8 cellular contexts compared by ENCODE assay signal in the genomic region with DNA sequence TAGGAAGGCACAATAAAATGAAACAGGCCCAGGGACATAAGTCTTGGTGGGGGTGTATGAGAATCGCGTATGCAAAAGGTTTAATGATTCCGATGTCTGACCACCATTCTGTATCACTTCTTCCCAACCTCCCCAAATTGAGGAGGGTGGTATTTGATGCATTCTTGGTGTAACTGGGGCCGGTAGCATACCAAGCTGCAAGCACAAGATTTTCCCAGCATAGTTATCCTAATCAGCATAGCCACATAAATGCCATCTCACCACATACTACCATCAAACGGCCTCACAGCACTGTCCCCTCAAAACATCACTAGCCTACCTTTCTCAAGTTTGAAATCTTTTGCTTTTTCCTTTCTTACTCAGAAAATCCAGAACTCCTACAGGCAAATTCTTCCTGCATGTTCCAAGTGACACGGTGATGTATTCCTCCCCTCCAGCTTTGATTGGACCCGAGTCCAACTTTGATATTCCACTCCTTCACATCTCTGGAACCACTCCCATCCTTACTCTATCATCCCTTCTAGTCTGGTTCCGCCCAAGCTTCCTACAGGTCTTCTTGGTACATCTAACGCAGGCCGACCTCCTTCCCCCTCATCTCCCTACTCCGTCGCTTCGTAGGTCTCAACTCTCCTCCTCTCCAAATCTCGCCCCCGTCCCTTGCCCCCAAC. TPM values are rescaled to one million over a fixed set of nuclear protein-coding genes. Genes with fewer than 3 reads are reported as not detected.
DNase-seq lines count a peak whose midpoint lies in the region; ATAC-seq and TF ChIP-seq lines count a peak whose summit lies in the region.

No MANE protein-coding gene starts in this region.

- TF ChIP-seq CTCF in PC-3 (conservative IDR thresholded peaks at IDR 0.05; ENCODE audit: low read depth, low read length) = no peak

- no peaks in the 10 kb centered on the region for H3K27me3 ChIP-seq in PC-3 (ENCODE audit: low read length)
- no peaks in the 10 kb centered on the region for H3K27me3 ChIP-seq in effector memory CD4-positive, alpha-beta T cell (replicated peaks; ENCODE audit: control insufficient read depth, insufficient read depth, low read length, poor library complexity, severe bottlenecking)
- H3K27me3 ChIP-seq in mucosa of stomach (ENCODE audit: control insufficient read depth, insufficient read depth, low read length) = no peaks in the 10 kb centered on the region

- POLR2A ChIA-PET in PC-3 (lab: Charles Lee; ENCODE audit: unreplicated experiment) = interaction anchor here (0.5 to 1.1 kb wide), 2 partner anchors 14 to 51 kb away, joined by 6 to 21 read pairs; no protein-coding TSS in a partner anchor

- TSS peak; percentile 71 for BruUV-seq in PC-3 (replicated peaks; lab: Mats Ljungman, UMichigan)

- peak overlapping the region; percentile 78; the same call in 1 of the 2 replicates for H2AFZ ChIP-seq in PC-3 (ENCODE audit: low read length)

- H3K9me2 ChIP-seq in PC-3 (replicated peaks; ENCODE audit: low read length) = no peaks in the 10 kb centered on the region

- H3K4me3 ChIP-seq in PC-3 (ENCODE audit: low read length) (peak overlapping the region; percentile 90), mucosa of stomach (ENCODE audit: low read length) (peak overlapping the region; percentile 86)
- peak overlapping the region; percentile 85 for H3K4me3 ChIP-seq in effector memory CD4-positive, alpha-beta T cell (ENCODE audit: insufficient read depth, low read depth, low read length, poor library complexity, severe bottlenecking)

- peak overlapping the region; percentile 91 for H3K9ac ChIP-seq in PC-3 (ENCODE audit: low read length)
- peak overlapping the region; percentile 88 for H3K9ac ChIP-seq in mucosa of stomach (ENCODE audit: low read length)

- H3K4me2 ChIP-seq in PC-3 (ENCODE audit: low read length) = peak overlapping the region; percentile 95

- CTCF ChIA-PET in PC-3 (lab: Charles Lee) = interaction anchor here (0.6 to 1.4 kb wide), 4 partner anchors 22 to 71 kb away, joined by 3 to 6 read pairs (median 3); no protein-coding TSS in a partner anchor

- H3K36me3 ChIP-seq in PC-3 (ENCODE audit: low read depth, low read length) = peaks cover 30% of the 10 kb centered on the region
- H3K36me3 ChIP-seq in effector memory CD4-positive, alpha-beta T cell (ENCODE audit: control insufficient read depth, insufficient read depth, low read length) = peaks cover 29% of the 10 kb centered on the region
- H3K36me3 ChIP-seq in mucosa of stomach (ENCODE audit: control insufficient read depth, insufficient read depth, low read length) = peaks cover 17% of the 10 kb centered on the region

- H3K27ac ChIP-seq in PC-3 (ENCODE audit: low read length) = peak overlapping the region; percentile 44
- peak overlapping the region; percentile 80 for H3K27ac ChIP-seq in effector memory CD4-positive, alpha-beta T cell (ENCODE audit: insufficient read depth, low read length, poor library complexity, severe bottlenecking)

- no peaks in the 10 kb centered on the region for H3K9me3 ChIP-seq in PC-3 (ENCODE audit: low read length)
- no peaks in the 10 kb centered on the region for H3K9me3 ChIP-seq in effector memory CD4-positive, alpha-beta T cell (ENCODE audit: control insufficient read depth, low read length)
- no peaks in the 10 kb centered on the region for H3K9me3 ChIP-seq in mucosa of stomach (ENCODE audit: control insufficient read depth, low read length)

- DNase-seq in NCI-H510A treated with DMSO at 0.1 percent for 48 hours (lab: John Stamatoyannopoulos, UW) (peak; percentile 77), NCI-H510A (lab: John Stamatoyannopoulos, UW) (no peak), PC-3 (peak; percentile 46), LoVo (ENCODE audit: low spot score) (no peak), mesenteric fat pad (ENCODE audit: low spot score) (no peak)
- DNase-seq in effector memory CD4-positive, alpha-beta T cell = no peak

- peak; percentile 12 for ATAC-seq in PC-3
- ATAC-seq in HG03045 (IDR thresholded peaks at IDR 0.05; ENCODE audit: unreplicated experiment) = no peak

- peaks cover 16% of the 10 kb centered on the region for H3K4me1 ChIP-seq in PC-3 (ENCODE audit: insufficient read depth, low read length)
- peaks cover 24% of the 10 kb centered on the region for H3K4me1 ChIP-seq in effector memory CD4-positive, alpha-beta T cell (ENCODE audit: control insufficient read depth, insufficient read depth, low read length, poor library complexity, severe bottlenecking)
- peaks cover 14% of the 10 kb centered on the region for H3K4me1 ChIP-seq in mucosa of stomach (ENCODE audit: control insufficient read depth, insufficient read depth, low read length)

- intact Hi-C loops in PC-3 (cut with micrococcal nuclease) = loop anchor here (1.0 kb wide), 1 partner anchor 22 kb away; no protein-coding TSS in a partner anchor

- H3F3A ChIP-seq in PC-3 (ENCODE audit: low read length, unreplicated experiment) = no peaks in the 10 kb centered on the region

- H3K79me2 ChIP-seq in PC-3 (ENCODE audit: low read length) = peaks cover 35% of the 10 kb centered on the region

- peaks cover 6% of the 10 kb centered on the region; the same call in 1 of the 2 replicates for H4K20me1 ChIP-seq in PC-3 (ENCODE audit: low read length)

RNA-seq across cellular contexts. Expression of gene CLK2, which starts 0.7 kb away (rescaled TPM):
- total RNA-seq in PC-3 (2014; rRNA removed) (44.5 and 49.9 TPM in 2 replicates), mesenteric fat pad (34.7 TPM)

RNA-seq across cellular contexts. Expression of gene HCN3, which starts 4.7 kb away (rescaled TPM):
- total RNA-seq in PC-3 (2014; rRNA removed) = 1.8 and 1.9 TPM in 2 replicates
- total RNA-seq in mesenteric fat pad = 3.3 TPM

RNA-seq across cellular contexts. Expression of gene SCAMP3, which starts 10.4 kb away (rescaled TPM):
- total RNA-seq in PC-3 (2014; rRNA removed) = 218 and 219 TPM in 2 replicates
- total RNA-seq in mesenteric fat pad = 69.7 TPM

RNA-seq across cellular contexts. Expression of gene ENTREP3, which starts 17.3 kb away (rescaled TPM):
- 30.9 and 54.7 TPM in 2 replicates for total RNA-seq in PC-3 (2014; rRNA removed)
- total RNA-seq in mesenteric fat pad = 25.2 TPM

RNA-seq across cellular contexts. Expression of gene PKLR, which starts 28.6 kb away (rescaled TPM):
- total RNA-seq in PC-3 (2014; rRNA removed) (not detected in 2 replicates), mesenteric fat pad (not detected)

Comparison
In these comparisons a context has a peak if more than half of its experiments do, and no peak if none do; other contexts are left out.
1. DNase-seq: peak in NCI-H510A treated with DMSO at 0.1 percent for 48 hours (single experiment) and PC-3 (single experiment); none in NCI-H510A (single experiment), effector memory CD4-positive, alpha-beta T cell (0 of 3), LoVo (single experiment) and mesenteric fat pad (single experiment).
2. Peak in every context shown above with its lines, with median percentiles within 50 percentile points of each other: H3K4me3 ChIP-seq.